ENCODE assay signal across 1 cellular context in genomic region chr16:16205864-16206263, GRCh38. TPM values are rescaled to one million over a fixed set of nuclear protein-coding genes. Genes with fewer than 3 reads are reported as not detected.
"Had no signal": no experiment of that assay in that cellular context is flagged by ENCODE, and none has a peak within 500 bp of the region (broad histone marks: within the 10 kb centered on the region; RNA-seq: fewer than 3 reads in every experiment).

No MANE protein-coding gene starts in this region.

RNA-seq across cellular contexts. Expression of gene ABCC6, which starts 17.4 kb away (rescaled TPM):
- total RNA-seq: foreskin keratinocyte had no signal
